In genomic region chr16:66128363-66128725, GRCh38 we compare ENCODE assay signal across 20 cellular contexts.
DNase-seq lines count a peak whose midpoint lies in the region; ATAC-seq and TF ChIP-seq lines count a peak whose summit lies in the region.
"Had no signal": no experiment of that assay in that cellular context is flagged by ENCODE, and none has a peak within 500 bp of the region (broad histone marks: within the 10 kb centered on the region; RNA-seq: fewer than 3 reads in every experiment).

No MANE protein-coding gene starts in this region.

- H3K9me2 ChIP-seq in hepatocyte (replicated peaks; ENCODE audit: insufficient read depth), result no peaks in the 10 kb centered on the region

- H3K4me2 ChIP-seq in smooth muscle cell, result peak overlapping the region; percentile 20
- no peak overlapping the region for H3K4me2 ChIP-seq in hepatocyte
- H3K4me2 ChIP-seq: PC-9 had no signal

- ATAC-seq in WTC11, result no peak
- ATAC-seq: CD8-positive, alpha-beta T cell had no signal

- no peak overlapping the region for H3K27ac Mint-ChIP-seq in WTC11
- no peak overlapping the region for H3K27ac Mint-ChIP-seq in glutamatergic neuron (ENCODE audit: unreplicated experiment)
- H3K27ac Mint-ChIP-seq: CD8-positive, alpha-beta T cell; HFFc6 had no signal

- H3K36me3 ChIP-seq in smooth muscle cell (ENCODE audit: low read depth) (no peaks in the 10 kb centered on the region), hepatocyte (replicated peaks; ENCODE audit: insufficient read depth, low read depth) (no peaks in the 10 kb centered on the region)
- H3K36me3 ChIP-seq: BLaER1 had no signal

- DNase-seq in AG10803 (ENCODE audit: low read depth), result peak; percentile 65
- DNase-seq in WTC11 (ENCODE audit: low spot score), result no peak
- DNase-seq in glutamatergic neuron, result no peak
- DNase-seq in smooth muscle cell (lab: John Stamatoyannopoulos, UW; ENCODE audit: unreplicated experiment), result no peak
- DNase-seq in hepatocyte (ENCODE audit: low spot score), result no peak
- no peak for DNase-seq in amygdala (lab: John Stamatoyannopoulos, UW)
- DNase-seq in caudate nucleus (lab: John Stamatoyannopoulos, UW), result no peak
- DNase-seq in head of caudate nucleus, result no peak
- DNase-seq: CD8-positive, alpha-beta T cell; DMS53; EL; HFFc6; NCI-H1417; NCI-H187; NCI-H2107; NCI-H2227 treated with DMSO at 0.1 percent for 48 hours; PC-9 had no signal

- intact Hi-C loops in head of caudate nucleus (cut with DNase I), result no loop called here

- H2AFZ ChIP-seq in smooth muscle cell (ENCODE audit: low read depth) (no peak overlapping the region), hepatocyte (no peak overlapping the region)
- H2AFZ ChIP-seq: PC-9 had no signal

- peaks cover 9% of the 10 kb centered on the region for H3F3A ChIP-seq in smooth muscle cell (ENCODE audit: low read depth)

- WGBS in smooth muscle cell (ENCODE audit: low lambda C conversion rate), result 68% methylated on average over 6 of the region's 6 CpGs
- 76% methylated on average over 6 of the region's 6 CpGs for WGBS in hepatocyte (ENCODE audit: low lambda C conversion rate, missing lambda C conversion rate)

- no peak for TF ChIP-seq CTCF in AG10803 (conservative IDR thresholded peaks at IDR 0.05; ENCODE audit: low read length)
- TF ChIP-seq CTCF in WTC11 (IDR thresholded peaks at IDR 0.05), result no peak
- TF ChIP-seq CTCF in glutamatergic neuron (IDR thresholded peaks at IDR 0.05; ENCODE audit: partially characterized antibody, unreplicated experiment), result no peak
- no peak for TF ChIP-seq CTCF in smooth muscle cell (IDR thresholded peaks at IDR 0.05; ENCODE audit: borderline replicate concordance, insufficient read depth, poor library complexity, severe bottlenecking)
- TF ChIP-seq CTCF in hepatocyte (IDR thresholded peaks at IDR 0.05; ENCODE audit: poor library complexity), result no peak

- H4K20me1 ChIP-seq in smooth muscle cell (ENCODE audit: low read depth), result no peaks in the 10 kb centered on the region
- no peaks in the 10 kb centered on the region for H4K20me1 ChIP-seq in hepatocyte (ENCODE audit: insufficient read depth, poor library complexity, severe bottlenecking)
- H4K20me1 ChIP-seq: BLaER1 had no signal

- H3K79me2 ChIP-seq in smooth muscle cell (ENCODE audit: low read depth) (no peaks in the 10 kb centered on the region), hepatocyte (no peaks in the 10 kb centered on the region)

- H3K27me3 Mint-ChIP-seq in WTC11 (ENCODE audit: low read depth) (peaks cover 14% of the 10 kb centered on the region), glutamatergic neuron (ENCODE audit: unreplicated experiment) (peaks cover 3% of the 10 kb centered on the region)

- H3K9me3 ChIP-seq in smooth muscle cell (replicated peaks; ENCODE audit: low read depth) (no peaks in the 10 kb centered on the region), hepatocyte (ENCODE audit: low read depth) (no peaks in the 10 kb centered on the region)
- H3K9me3 ChIP-seq: BLaER1 had no signal

- H3K4me1 Mint-ChIP-seq in WTC11, result peaks cover 31% of the 10 kb centered on the region
- peaks cover 17% of the 10 kb centered on the region for H3K4me1 Mint-ChIP-seq in glutamatergic neuron (ENCODE audit: low read depth, unreplicated experiment)

- no peak overlapping the region for H3K27ac ChIP-seq in smooth muscle cell (ENCODE audit: low read depth)
- no peak overlapping the region for H3K27ac ChIP-seq in hepatocyte
- no peak overlapping the region for H3K27ac ChIP-seq in caudate nucleus (ENCODE audit: low read depth, low read length)
- H3K27ac ChIP-seq: BLaER1, HL-60, PC-9, RWPE1 had no signal

- CTCF ChIA-PET in WTC11 (lab: Charles Lee), result interaction anchor here (1.0 to 1.5 kb wide), 2 partner anchors 39 to 229 kb away, joined by 3 to 5 read pairs; no protein-coding TSS in a partner anchor

- no peaks in the 10 kb centered on the region for H3K36me3 Mint-ChIP-seq in WTC11
- H3K36me3 Mint-ChIP-seq in glutamatergic neuron (ENCODE audit: unreplicated experiment), result no peaks in the 10 kb centered on the region
- H3K36me3 Mint-ChIP-seq: CD8-positive, alpha-beta T cell had no signal

- H3K4me3 ChIP-seq in AG10803 (ENCODE audit: low read length) (peak overlapping the region; percentile 8; the same call in 1 of the 2 replicates), smooth muscle cell (no peak overlapping the region), hepatocyte (no peak overlapping the region)
- H3K4me3 ChIP-seq: BLaER1, PC-9 had no signal

- H3K4me1 ChIP-seq in smooth muscle cell (ENCODE audit: low read depth) (peaks cover 19% of the 10 kb centered on the region), hepatocyte (ENCODE audit: insufficient read depth) (no peaks in the 10 kb centered on the region)

- H3K27me3 ChIP-seq in smooth muscle cell (ENCODE audit: low read depth) (no peaks in the 10 kb centered on the region), hepatocyte (peaks cover 17% of the 10 kb centered on the region)

- no peak overlapping the region for H3K9ac ChIP-seq in smooth muscle cell (ENCODE audit: low read depth)
- H3K9ac ChIP-seq: BLaER1 had no signal

- POLR2A ChIA-PET in WTC11 (lab: Charles Lee), result no interaction called here

- no peaks in the 10 kb centered on the region for H3K9me3 Mint-ChIP-seq in WTC11
- H3K9me3 Mint-ChIP-seq in glutamatergic neuron (ENCODE audit: unreplicated experiment), result peaks cover 2% of the 10 kb centered on the region
- H3K9me3 Mint-ChIP-seq: CD8-positive, alpha-beta T cell; HFFc6 had no signal

- H3K4me3 Mint-ChIP-seq in WTC11 (peak overlapping the region; percentile 21; the same call in 1 of the 2 replicates), glutamatergic neuron (ENCODE audit: unreplicated experiment) (peak overlapping the region; percentile 34)
- H3K4me3 Mint-ChIP-seq: CD8-positive, alpha-beta T cell; HFFc6 had no signal

TF ChIP-seq in WTC11, 78 proteins besides CTCF, POLR2A, EP300 and RAD21:
- no peak for TF ChIP-seq E2F1 (CRISPR knock-in tag; IDR thresholded peaks at IDR 0.05)
- TF ChIP-seq HMGXB4 (CRISPR knock-in tag; IDR thresholded peaks at IDR 0.05), result no peak
- no peak for TF ChIP-seq PRDM15 (CRISPR knock-in tag; IDR thresholded peaks at IDR 0.05)
- TF ChIP-seq RELA (CRISPR knock-in tag; IDR thresholded peaks at IDR 0.05; ENCODE audit: borderline replicate concordance), result no peak
- TF ChIP-seq JAZF1 (CRISPR knock-in tag; IDR thresholded peaks at IDR 0.05), result no peak
- no peak for TF ChIP-seq NR2C2 (CRISPR knock-in tag; IDR thresholded peaks at IDR 0.05)
- TF ChIP-seq NFATC4 (CRISPR knock-in tag; IDR thresholded peaks at IDR 0.05), result no peak
- no peak for TF ChIP-seq CBFB (CRISPR knock-in tag; IDR thresholded peaks at IDR 0.05; ENCODE audit: low read depth)
- no peak for TF ChIP-seq JUN (CRISPR knock-in tag; IDR thresholded peaks at IDR 0.05)
- no peak for TF ChIP-seq ZNF396 (CRISPR knock-in tag; IDR thresholded peaks at IDR 0.05; ENCODE audit: borderline replicate concordance)
- TF ChIP-seq ETV6 (CRISPR knock-in tag; IDR thresholded peaks at IDR 0.05), result no peak
TF ChIP-seq in WTC11: peak in this region for 0.
